In the genomic region with DNA sequence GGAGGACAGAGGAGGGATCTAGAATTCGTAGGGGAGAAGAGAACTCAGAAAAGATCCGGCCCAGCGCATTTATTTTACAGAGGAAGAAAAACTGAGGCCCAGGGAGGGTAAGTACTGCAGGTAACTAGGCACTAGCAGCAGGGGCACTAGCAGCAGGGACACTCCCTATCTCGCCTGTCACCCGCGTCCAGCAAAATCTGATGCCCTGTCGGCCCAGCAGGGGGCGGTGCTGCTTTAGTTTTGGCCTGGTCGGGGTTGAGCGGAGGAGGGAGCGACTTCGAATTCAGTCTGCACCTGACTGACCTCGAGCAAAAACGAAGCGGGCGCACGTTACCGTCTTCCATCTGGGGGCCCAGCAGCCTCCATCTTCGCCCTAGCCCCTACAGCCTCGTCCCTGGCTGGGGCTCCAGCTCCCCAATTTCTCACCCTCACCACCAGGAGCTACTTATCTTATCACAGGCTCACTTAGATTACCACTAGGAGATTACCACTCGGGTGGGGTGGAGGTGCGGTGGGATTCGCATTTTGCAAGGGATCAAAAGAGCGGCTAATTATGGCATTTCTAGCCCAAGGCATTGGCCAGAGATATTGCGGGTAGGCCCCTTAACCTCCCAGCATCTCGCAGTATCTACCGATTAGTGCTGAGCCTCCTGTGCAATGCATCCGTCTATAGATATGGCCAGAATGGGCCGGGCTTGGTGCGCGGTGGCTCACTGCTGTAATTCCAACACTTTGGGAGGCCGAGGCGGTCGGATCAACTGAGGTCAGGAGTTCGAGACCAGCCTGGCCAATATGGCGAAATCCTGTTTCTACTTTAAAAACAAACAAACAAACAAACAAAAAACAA, we compare ENCODE assay signal across 8 cellular contexts. TPM values are rescaled to one million over a fixed set of nuclear protein-coding genes. Genes with fewer than 3 reads are reported as not detected.
DNase-seq lines count a peak whose midpoint lies in the region; ATAC-seq and TF ChIP-seq lines count a peak whose summit lies in the region.

No MANE protein-coding gene starts in this region.

- peak overlapping the region; percentile 83 for H3K4me3 ChIP-seq in ACC112 (ENCODE audit: low read depth, low read length)

- H3K79me2 ChIP-seq in ACC112 (ENCODE audit: control insufficient read depth, insufficient read depth, low read length, unreplicated experiment) = no peaks in the 10 kb centered on the region

- H3K27ac Mint-ChIP-seq in WTC11 = no peak overlapping the region

- peak; percentile 48 for DNase-seq in NCI-H2196 treated with DMSO at 0.1 percent for 48 hours (lab: John Stamatoyannopoulos, UW; ENCODE audit: unreplicated experiment)
- peak; percentile 96 for DNase-seq in WTC11 (ENCODE audit: low spot score)
- peak in 59 of 61 donors; percentile 14 to 87 (median 66) for DNase-seq in caudate nucleus (lab: John Stamatoyannopoulos, UW)
- peak; percentile 85 for DNase-seq in inferior parietal cortex (ENCODE audit: extremely low spot score)
- DNase-seq in smooth muscle cell of the brain vasculature (ENCODE audit: low read depth, low spot score) = peak; percentile 26

- peak overlapping the region; percentile 85 for H2AFZ ChIP-seq in ACC112 (ENCODE audit: low read length, unreplicated experiment)

- POLR2A ChIA-PET in WTC11 (lab: Charles Lee) = no interaction called here

- H3K4me1 ChIP-seq in ACC112 (ENCODE audit: control insufficient read depth, insufficient read depth, low read length, unreplicated experiment) = no peaks in the 10 kb centered on the region

- peaks cover 50% of the 10 kb centered on the region for H3K27me3 Mint-ChIP-seq in WTC11 (ENCODE audit: low read depth)

- no peak overlapping the region for H3K27ac ChIP-seq in ACC112 (ENCODE audit: low read depth, low read length)
- H3K27ac ChIP-seq in caudate nucleus (ENCODE audit: low read depth, low read length) = peak overlapping the region; percentile 58

- peaks cover 21% of the 10 kb centered on the region for H3K4me1 Mint-ChIP-seq in WTC11

- H3K36me3 Mint-ChIP-seq in WTC11 = no peaks in the 10 kb centered on the region

- H3K27me3 ChIP-seq in ACC112 (ENCODE audit: insufficient read depth, low read length) = peaks cover 3% of the 10 kb centered on the region; the same call in 1 of the 2 replicates

- TF ChIP-seq CTCF in WTC11 (IDR thresholded peaks at IDR 0.05) = peak; percentile 86

- ATAC-seq in GM18870 (IDR thresholded peaks at IDR 0.05; ENCODE audit: unreplicated experiment) (peak; percentile 89), HG03159 (IDR thresholded peaks at IDR 0.05; ENCODE audit: unreplicated experiment) (peak; percentile 96), WTC11 (peak; percentile 83)

- H3K4me3 Mint-ChIP-seq in WTC11 = peak overlapping the region; percentile 86

- H3K36me3 ChIP-seq in ACC112 (ENCODE audit: insufficient read depth, low read length) = no peaks in the 10 kb centered on the region

- CTCF ChIA-PET in WTC11 (lab: Charles Lee) = interaction anchor here (0.6 to 1.5 kb wide), 5 partner anchors 17 to 1488 kb away, joined by 3 to 5 read pairs (median 3); no protein-coding TSS in a partner anchor

- H3K9me3 Mint-ChIP-seq in WTC11 = no peaks in the 10 kb centered on the region

TF ChIP-seq in WTC11, 78 proteins besides CTCF, POLR2A, EP300 and RAD21 (continues in another document):
- TF ChIP-seq TEAD1 (CRISPR knock-in tag; IDR thresholded peaks at IDR 0.05) = 0 out of 2 replicates have a peak, but pooled peaks have one; percentile 29
- TF ChIP-seq, protein P1, sequence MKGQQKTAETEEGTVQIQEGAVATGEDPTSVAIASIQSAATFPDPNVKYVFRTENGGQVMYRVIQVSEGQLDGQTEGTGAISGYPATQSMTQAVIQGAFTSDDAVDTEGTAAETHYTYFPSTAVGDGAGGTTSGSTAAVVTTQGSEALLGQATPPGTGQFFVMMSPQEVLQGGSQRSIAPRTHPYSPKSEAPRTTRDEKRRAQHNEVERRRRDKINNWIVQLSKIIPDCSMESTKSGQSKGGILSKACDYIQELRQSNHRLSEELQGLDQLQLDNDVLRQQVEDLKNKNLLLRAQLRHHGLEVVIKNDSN (CRISPR knock-in tag; IDR thresholded peaks at IDR 0.05) = peak; percentile 71
- TF ChIP-seq, protein P2, sequence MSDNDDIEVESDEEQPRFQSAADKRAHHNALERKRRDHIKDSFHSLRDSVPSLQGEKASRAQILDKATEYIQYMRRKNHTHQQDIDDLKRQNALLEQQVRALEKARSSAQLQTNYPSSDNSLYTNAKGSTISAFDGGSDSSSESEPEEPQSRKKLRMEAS (CRISPR knock-in tag; IDR thresholded peaks at IDR 0.05) = peak; percentile 97
- no peak for TF ChIP-seq NFYB (CRISPR knock-in tag; conservative IDR thresholded peaks at IDR 0.05; ENCODE audit: low read depth)
- no peak for TF ChIP-seq TCF7 (CRISPR knock-in tag; IDR thresholded peaks at IDR 0.05; ENCODE audit: low read depth)
- TF ChIP-seq ETV6 (CRISPR knock-in tag; IDR thresholded peaks at IDR 0.05) = peak; percentile 45; the same call in 1 of the 2 replicates
- peak; percentile 83; the same call in 1 of the 2 replicates for TF ChIP-seq SMAD3 (CRISPR knock-in tag; IDR thresholded peaks at IDR 0.05; ENCODE audit: borderline replicate concordance)
- TF ChIP-seq, protein P3, sequence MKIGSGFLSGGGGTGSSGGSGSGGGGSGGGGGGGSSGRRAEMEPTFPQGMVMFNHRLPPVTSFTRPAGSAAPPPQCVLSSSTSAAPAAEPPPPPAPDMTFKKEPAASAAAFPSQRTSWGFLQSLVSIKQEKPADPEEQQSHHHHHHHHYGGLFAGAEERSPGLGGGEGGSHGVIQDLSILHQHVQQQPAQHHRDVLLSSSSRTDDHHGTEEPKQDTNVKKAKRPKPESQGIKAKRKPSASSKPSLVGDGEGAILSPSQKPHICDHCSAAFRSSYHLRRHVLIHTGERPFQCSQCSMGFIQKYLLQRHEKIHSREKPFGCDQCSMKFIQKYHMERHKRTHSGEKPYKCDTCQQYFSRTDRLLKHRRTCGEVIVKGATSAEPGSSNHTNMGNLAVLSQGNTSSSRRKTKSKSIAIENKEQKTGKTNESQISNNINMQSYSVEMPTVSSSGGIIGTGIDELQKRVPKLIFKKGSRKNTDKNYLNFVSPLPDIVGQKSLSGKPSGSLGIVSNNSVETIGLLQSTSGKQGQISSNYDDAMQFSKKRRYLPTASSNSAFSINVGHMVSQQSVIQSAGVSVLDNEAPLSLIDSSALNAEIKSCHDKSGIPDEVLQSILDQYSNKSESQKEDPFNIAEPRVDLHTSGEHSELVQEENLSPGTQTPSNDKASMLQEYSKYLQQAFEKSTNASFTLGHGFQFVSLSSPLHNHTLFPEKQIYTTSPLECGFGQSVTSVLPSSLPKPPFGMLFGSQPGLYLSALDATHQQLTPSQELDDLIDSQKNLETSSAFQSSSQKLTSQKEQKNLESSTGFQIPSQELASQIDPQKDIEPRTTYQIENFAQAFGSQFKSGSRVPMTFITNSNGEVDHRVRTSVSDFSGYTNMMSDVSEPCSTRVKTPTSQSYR (CRISPR knock-in tag; IDR thresholded peaks at IDR 0.05) = 0 out of 2 replicates have a peak, but pooled peaks have one; percentile 60
- TF ChIP-seq OVOL2 (CRISPR knock-in tag; IDR thresholded peaks at IDR 0.05; ENCODE audit: borderline replicate concordance) = no peak
- TF ChIP-seq, protein P4, sequence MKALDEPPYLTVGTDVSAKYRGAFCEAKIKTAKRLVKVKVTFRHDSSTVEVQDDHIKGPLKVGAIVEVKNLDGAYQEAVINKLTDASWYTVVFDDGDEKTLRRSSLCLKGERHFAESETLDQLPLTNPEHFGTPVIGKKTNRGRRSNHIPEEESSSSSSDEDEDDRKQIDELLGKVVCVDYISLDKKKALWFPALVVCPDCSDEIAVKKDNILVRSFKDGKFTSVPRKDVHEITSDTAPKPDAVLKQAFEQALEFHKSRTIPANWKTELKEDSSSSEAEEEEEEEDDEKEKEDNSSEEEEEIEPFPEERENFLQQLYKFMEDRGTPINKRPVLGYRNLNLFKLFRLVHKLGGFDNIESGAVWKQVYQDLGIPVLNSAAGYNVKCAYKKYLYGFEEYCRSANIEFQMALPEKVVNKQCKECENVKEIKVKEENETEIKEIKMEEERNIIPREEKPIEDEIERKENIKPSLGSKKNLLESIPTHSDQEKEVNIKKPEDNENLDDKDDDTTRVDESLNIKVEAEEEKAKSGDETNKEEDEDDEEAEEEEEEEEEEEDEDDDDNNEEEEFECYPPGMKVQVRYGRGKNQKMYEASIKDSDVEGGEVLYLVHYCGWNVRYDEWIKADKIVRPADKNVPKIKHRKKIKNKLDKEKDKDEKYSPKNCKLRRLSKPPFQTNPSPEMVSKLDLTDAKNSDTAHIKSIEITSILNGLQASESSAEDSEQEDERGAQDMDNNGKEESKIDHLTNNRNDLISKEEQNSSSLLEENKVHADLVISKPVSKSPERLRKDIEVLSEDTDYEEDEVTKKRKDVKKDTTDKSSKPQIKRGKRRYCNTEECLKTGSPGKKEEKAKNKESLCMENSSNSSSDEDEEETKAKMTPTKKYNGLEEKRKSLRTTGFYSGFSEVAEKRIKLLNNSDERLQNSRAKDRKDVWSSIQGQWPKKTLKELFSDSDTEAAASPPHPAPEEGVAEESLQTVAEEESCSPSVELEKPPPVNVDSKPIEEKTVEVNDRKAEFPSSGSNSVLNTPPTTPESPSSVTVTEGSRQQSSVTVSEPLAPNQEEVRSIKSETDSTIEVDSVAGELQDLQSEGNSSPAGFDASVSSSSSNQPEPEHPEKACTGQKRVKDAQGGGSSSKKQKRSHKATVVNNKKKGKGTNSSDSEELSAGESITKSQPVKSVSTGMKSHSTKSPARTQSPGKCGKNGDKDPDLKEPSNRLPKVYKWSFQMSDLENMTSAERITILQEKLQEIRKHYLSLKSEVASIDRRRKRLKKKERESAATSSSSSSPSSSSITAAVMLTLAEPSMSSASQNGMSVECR (CRISPR knock-in tag; IDR thresholded peaks at IDR 0.05; ENCODE audit: borderline replicate concordance) = peak; percentile 84; the same call in 1 of the 2 replicates

RNA-seq across cellular contexts. Expression of a gene that starts 17.8 kb away (rescaled TPM):
- 0.27 to 0.44 TPM (median 0.30 TPM) in 3 replicates for total RNA-seq in WTC11 (2021)

RNA-seq across cellular contexts. Expression of a gene that starts 53.1 kb away (rescaled TPM):
- total RNA-seq in WTC11 (2021) = 0.70 to 0.73 TPM (median 0.71 TPM) in 3 replicates

Comparison
In these comparisons a context has a peak if more than half of its experiments do, and no peak if none do; other contexts are left out.
1. DNase-seq: peak in every context shown above with its lines; median percentile 96 in WTC11; 85 in inferior parietal cortex; 66 in caudate nucleus; 48 in NCI-H2196 treated with DMSO at 0.1 percent for 48 hours; 26 in smooth muscle cell of the brain vasculature.